In the genomic region with DNA sequence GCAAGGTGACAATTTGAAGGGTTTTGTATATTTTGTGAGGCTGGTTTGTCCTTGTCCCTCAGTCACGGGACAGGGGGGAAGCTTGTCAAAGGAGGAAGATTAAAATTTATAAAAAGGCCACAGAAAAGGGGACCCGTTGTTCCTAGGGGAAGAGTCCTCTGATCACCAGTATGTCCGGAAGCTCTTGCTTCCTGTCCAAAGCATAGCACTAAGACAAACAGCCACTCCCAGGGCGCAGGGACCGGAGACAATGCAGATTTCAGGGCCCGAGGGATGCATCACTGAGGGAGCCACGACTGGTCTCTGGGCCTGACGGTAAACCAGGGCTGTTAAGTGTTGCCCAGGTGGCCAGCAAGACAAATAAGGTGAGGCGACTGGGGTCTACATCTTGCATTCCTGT, we compare ENCODE assay signal across 17 cellular contexts.
"Had no signal": no experiment of that assay in that cellular context is flagged by ENCODE, and none has a peak within 500 bp of the region (broad histone marks: within the 10 kb centered on the region; RNA-seq: fewer than 3 reads in every experiment).

No MANE protein-coding gene starts in this region.

- FAIRE-seq: bronchial epithelial cell, endometrium, islet of Langerhans, small intestine had no signal

- H3K9me3 ChIP-seq: transverse colon, uterus had no signal

- H3K27me3 ChIP-seq: neural progenitor cell, transverse colon, uterus had no signal

- ATAC-seq: naive thymus-derived CD8-positive, alpha-beta T cell; stimulated activated effector memory CD8-positive, alpha-beta T cell treated with anti-CD3 and anti-CD28 coated beads, Interleukin-12 subunit alpha, Interleukin-12 subunit beta, amount 100 ng/mL, for 72 hours; stimulated activated naive CD8-positive, alpha-beta T cell treated with anti-CD3 and anti-CD28 coated beads, Interleukin-15, amount 100 ng/mL, for 72 hours had no signal

- H3K9ac ChIP-seq: neural progenitor cell had no signal

- H3K27ac ChIP-seq: neural progenitor cell, uterus had no signal

- DNase-seq: activated T-cell treated with anti-CD3 and anti-CD28 coated beads, Interleukin-2, amount 50 U/mL, for 1 hour; effector CD4-positive, alpha-beta T cell; hippocampal formation; left cardiac atrium; mammary epithelial cell; naive thymus-derived CD8-positive, alpha-beta T cell; small intestine; stimulated activated CD4-positive, alpha-beta T cell treated with anti-CD3 and anti-CD28 coated beads, Interleukin-2, amount 100 ng/mL, for 24 hours; stimulated activated naive CD8-positive, alpha-beta T cell treated with anti-CD3 and anti-CD28 coated beads, Interleukin-15, amount 100 ng/mL, for 72 hours; T-helper 9 cell; transverse colon; uterus had no signal

- H2AFZ ChIP-seq: neural progenitor cell had no signal

- H3K4me2 ChIP-seq: neural progenitor cell had no signal

- H3K4me3 ChIP-seq: neural progenitor cell, transverse colon, uterus had no signal

- H3K4me1 ChIP-seq: transverse colon, uterus had no signal

- H3K36me3 ChIP-seq: neural progenitor cell, transverse colon, uterus had no signal
